In the genomic region with DNA sequence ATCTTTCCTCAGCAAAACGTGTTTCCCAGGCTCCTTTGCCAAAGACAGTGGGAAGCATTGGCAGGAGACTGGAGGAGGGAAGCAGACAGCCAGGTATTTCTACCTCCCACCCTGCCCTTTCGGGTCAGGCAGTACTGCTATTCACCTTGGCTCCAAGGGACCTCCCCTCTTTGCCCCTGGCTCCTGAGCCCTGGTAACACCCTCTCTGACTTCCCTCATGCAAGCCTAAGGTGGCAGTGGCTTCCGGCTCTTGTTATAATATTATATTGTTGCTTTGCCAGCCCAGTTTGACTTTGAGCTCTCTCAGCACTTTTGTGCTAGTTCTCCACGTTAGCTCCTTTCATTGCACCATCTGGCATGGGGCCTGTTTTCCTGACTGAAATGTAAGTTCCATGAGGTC, we compare ENCODE assay signal across 25 cellular contexts.
DNase-seq lines count a peak whose midpoint lies in the region; ATAC-seq, FAIRE-seq and TF ChIP-seq lines count a peak whose summit lies in the region.
"Had no signal": no experiment of that assay in that cellular context is flagged by ENCODE, and none has a peak within 500 bp of the region (broad histone marks: within the 10 kb centered on the region; RNA-seq: fewer than 3 reads in every experiment).

No MANE protein-coding gene starts in this region.

- no peaks in the 10 kb centered on the region for H3K27me3 ChIP-seq in GM23338 (ENCODE audit: insufficient read depth)
- H3K27me3 ChIP-seq in keratinocyte (ENCODE audit: control insufficient read depth, extremely low read depth, insufficient read depth, low read length), result no peaks in the 10 kb centered on the region
- no peaks in the 10 kb centered on the region for H3K27me3 ChIP-seq in spleen (replicated peaks in 1 of 7)
- no peaks in the 10 kb centered on the region for H3K27me3 ChIP-seq in upper lobe of right lung
- no peaks in the 10 kb centered on the region for H3K27me3 ChIP-seq in brain microvascular endothelial cell (replicated peaks)
- H3K27me3 ChIP-seq: MG63, neutrophil had no signal

- dilution Hi-C loops in keratinocyte (cut with MboI; ENCODE audit: extremely low pct_ligation_motif_present, low sequenced_read_pairs), result no loop called here

- no peak overlapping the region for H3K27ac ChIP-seq in GM23338 (ENCODE audit: low read depth)
- H3K27ac ChIP-seq in SK-N-MC, result peak overlapping the region; percentile 81
- no peak overlapping the region for H3K27ac ChIP-seq in keratinocyte (ENCODE audit: control insufficient read depth, insufficient read depth, low read length)
- H3K27ac ChIP-seq in spleen, result peak overlapping the region in 6 of 8 donors; percentile 38 to 69 (median 41)
- H3K27ac ChIP-seq in upper lobe of right lung, result no peak overlapping the region
- no peak overlapping the region for H3K27ac ChIP-seq in brain microvascular endothelial cell
- H3K27ac ChIP-seq: C4-2B, lower lobe of right lung, neutrophil, prostate gland had no signal

- TF ChIP-seq CTCF in GM23338 (conservative IDR thresholded peaks at IDR 0.05; ENCODE audit: low read depth in 2 of 2) (no peak), keratinocyte (optimal IDR thresholded peaks at IDR 0.05 in 1 of 3, IDR thresholded peaks at IDR 0.05 in 1 of 3, conservative IDR thresholded peaks at IDR 0.05 in 1 of 3; ENCODE audit: extremely low read depth in 1 of 3, insufficient read depth in 2 of 3, low read length in 3 of 3) (no peak), spleen (IDR thresholded peaks at IDR 0.05 in 8 of 11, conservative IDR thresholded peaks at IDR 0.05 in 3 of 11) (no peak), upper lobe of right lung (IDR thresholded peaks at IDR 0.05) (no peak), brain microvascular endothelial cell (IDR thresholded peaks at IDR 0.05; ENCODE audit: low read depth, low read length, missing control alignments) (no peak)

- no peaks in the 10 kb centered on the region for H3K27me3 Mint-ChIP-seq in GM23338 (ENCODE audit: insufficient read depth, low read depth, poor library complexity)
- H3K27me3 Mint-ChIP-seq: activated CD4-positive, alpha-beta T cell treated with anti-CD3 and anti-CD28 coated beads, Interleukin-2, amount 10 ng/mL, durations not matched to agents 7 days and 5 days; activated T-cell treated with anti-CD3 and anti-CD28 coated beads, Interleukin-2, amount 50 U/mL, for 24 hours; stimulated activated naive CD8-positive, alpha-beta T cell treated with anti-CD3 and anti-CD28 coated beads, Interleukin-15, amount 100 ng/mL, for 72 hours had no signal

- 0 out of 2 replicates have a peak overlapping the region, but pooled peaks have one; percentile 26 for H3K27ac Mint-ChIP-seq in GM23338
- H3K27ac Mint-ChIP-seq: activated CD4-positive, alpha-beta T cell treated with anti-CD3 and anti-CD28 coated beads, Interleukin-2, amount 10 ng/mL, durations not matched to agents 7 days and 5 days; activated T-cell treated with anti-CD3 and anti-CD28 coated beads, Interleukin-2, amount 50 U/mL, for 24 hours had no signal

- H3K4me3 Mint-ChIP-seq in GM23338, result no peak overlapping the region
- H3K4me3 Mint-ChIP-seq: activated CD4-positive, alpha-beta T cell treated with anti-CD3 and anti-CD28 coated beads, Interleukin-2, amount 10 ng/mL, durations not matched to agents 7 days and 5 days; activated T-cell treated with anti-CD3 and anti-CD28 coated beads, Interleukin-2, amount 50 U/mL, for 24 hours had no signal

- H2AFZ ChIP-seq in GM23338 (no peak overlapping the region), keratinocyte (ENCODE audit: control insufficient read depth, low read length) (no peak overlapping the region)

- H3K36me3 Mint-ChIP-seq in GM23338 (ENCODE audit: low read depth), result no peaks in the 10 kb centered on the region

- H3K79me2 ChIP-seq in GM23338 (replicated peaks; ENCODE audit: insufficient read depth) (0 out of 2 replicates have a peak, but pooled peaks cover 6% of the 10 kb centered on the region), keratinocyte (ENCODE audit: control insufficient read depth, insufficient read depth, low read length) (peaks cover 39% of the 10 kb centered on the region)

- H3K9ac ChIP-seq in SK-N-MC (ENCODE audit: insufficient read length), result no peak overlapping the region
- no peak overlapping the region for H3K9ac ChIP-seq in keratinocyte (ENCODE audit: control insufficient read depth, extremely low read depth, insufficient read depth, low read length)

- in situ Hi-C loops in brain microvascular endothelial cell (cut with HindIII; ENCODE audit: low pct_ligation_motif_present, low sequenced_read_pairs), result no loop called here

- H3K4me2 ChIP-seq in GM23338, result no peak overlapping the region
- H3K4me2 ChIP-seq in keratinocyte (ENCODE audit: control insufficient read depth, extremely low read depth, insufficient read depth, low read depth, low read length), result peak overlapping the region; percentile 45

- H3K4me3 ChIP-seq in GM23338, result no peak overlapping the region
- no peak overlapping the region for H3K4me3 ChIP-seq in SK-N-MC
- H3K4me3 ChIP-seq in keratinocyte (ENCODE audit: control insufficient read depth in 2 of 3, extremely low read depth in 1 of 3, insufficient read depth in 2 of 3, low read depth in 1 of 3, low read length in 3 of 3), result no peak overlapping the region
- no peak overlapping the region for H3K4me3 ChIP-seq in spleen
- H3K4me3 ChIP-seq in upper lobe of right lung, result no peak overlapping the region
- no peak overlapping the region for H3K4me3 ChIP-seq in brain microvascular endothelial cell (ENCODE audit: low read depth, low read length)
- H3K4me3 ChIP-seq: lower lobe of right lung, MG63, prostate gland had no signal

- H3F3A ChIP-seq in GM23338 (replicated peaks; ENCODE audit: low read depth), result no peaks in the 10 kb centered on the region

- H4K20me1 ChIP-seq in GM23338 (replicated peaks; ENCODE audit: insufficient read depth) (no peaks in the 10 kb centered on the region), keratinocyte (ENCODE audit: control insufficient read depth, extremely low read depth, insufficient read depth, low read length) (no peaks in the 10 kb centered on the region)

- 70 to 83% (median 72%) methylated on average over 4 of the region's 4 CpGs for WGBS in spleen, 5 donors

- intact Hi-C loops in spleen (cut with DNase I; ENCODE audit: low total_unique reads) (no loop called here), upper lobe of right lung (cut with DNase I) (no loop called here)

- H3K9me3 Mint-ChIP-seq in GM23338, result no peaks in the 10 kb centered on the region
- H3K9me3 Mint-ChIP-seq: activated CD4-positive, alpha-beta T cell treated with anti-CD3 and anti-CD28 coated beads, Interleukin-2, amount 10 ng/mL, durations not matched to agents 7 days and 5 days; activated T-cell treated with anti-CD3 and anti-CD28 coated beads, Interleukin-2, amount 50 U/mL, for 24 hours had no signal

- no peak for DNase-seq in GM23338 (ENCODE audit: low spot score)
- no peak for DNase-seq in SK-N-MC (ENCODE audit: low read depth, low spot score)
- DNase-seq in keratinocyte (ENCODE audit: low read depth, low spot score), result no peak
- no peak for DNase-seq in spleen
- no peak for DNase-seq in upper lobe of right lung
- no peak for DNase-seq in brain microvascular endothelial cell
- DNase-seq: activated CD4-positive, alpha-beta T cell treated with anti-CD3 and anti-CD28 coated beads, Interleukin-2, amount 10 ng/mL, durations not matched to agents 7 days and 5 days; activated naive CD4-positive, alpha-beta T cell; activated T-cell treated with anti-CD3 and anti-CD28 coated beads, Interleukin-2, amount 50 U/mL, for 24 hours; DND-41; effector CD8-positive, alpha-beta T cell; KBM-7; kidney; lower lobe of right lung; MG63; NCI-H1105 treated with DMSO at 0.1 percent for 48 hours; NCI-H2081 treated with DMSO at 0.1 percent for 48 hours; NCI-H82; stimulated activated naive CD8-positive, alpha-beta T cell treated with anti-CD3 and anti-CD28 coated beads, Interleukin-15, amount 100 ng/mL, for 72 hours had no signal

- TF ChIP-seq POLR2A in spleen (IDR thresholded peaks at IDR 0.05), result no peak

- H3K9me2 ChIP-seq in GM23338 (ENCODE audit: insufficient read depth), result no peaks in the 10 kb centered on the region

- H3K36me3 ChIP-seq in GM23338 (ENCODE audit: insufficient read depth) (no peaks in the 10 kb centered on the region), SK-N-MC (ENCODE audit: insufficient read depth, low read length) (no peaks in the 10 kb centered on the region), keratinocyte (ENCODE audit: control insufficient read depth in 2 of 2, extremely low read depth in 1 of 2, insufficient read depth in 2 of 2, low read length in 2 of 2) (peaks cover 0 to 6% of the 10 kb centered on the region in 2 experiments), spleen (peaks cover 0 to 6% (median 0%) of the 10 kb centered on the region in 6 donors), upper lobe of right lung (no peaks in the 10 kb centered on the region), brain microvascular endothelial cell (replicated peaks) (no peaks in the 10 kb centered on the region)
- H3K36me3 ChIP-seq: lower lobe of right lung, MG63, neutrophil, prostate gland had no signal

- H3K9me1 ChIP-seq in keratinocyte (ENCODE audit: control insufficient read depth, extremely low read depth, insufficient read depth, low read length), result no peaks in the 10 kb centered on the region

- H3K4me1 Mint-ChIP-seq in GM23338, result peaks cover 44% of the 10 kb centered on the region

- FAIRE-seq in keratinocyte (lab: Jason Lieb, UNC), result no peak
- FAIRE-seq: kidney had no signal

- H3K4me1 ChIP-seq in GM23338 (ENCODE audit: insufficient read depth) (peaks cover 18% of the 10 kb centered on the region; the same call in 1 of the 2 replicates), keratinocyte (ENCODE audit: control insufficient read depth, extremely low read depth, insufficient read depth, low read length) (peaks cover 35% of the 10 kb centered on the region), spleen (peaks cover 5 to 56% (median 27%) of the 10 kb centered on the region in 6 donors), upper lobe of right lung (peaks cover 9% of the 10 kb centered on the region)
- H3K4me1 ChIP-seq: prostate gland had no signal

- H3K9me3 ChIP-seq in SK-N-MC (ENCODE audit: low read depth, low read length) (no peaks in the 10 kb centered on the region), keratinocyte (ENCODE audit: control insufficient read depth, low read depth, low read length) (no peaks in the 10 kb centered on the region), spleen (no peaks in the 10 kb centered on the region), upper lobe of right lung (no peaks in the 10 kb centered on the region)
- H3K9me3 ChIP-seq: lower lobe of right lung, MG63, neutrophil, prostate gland had no signal

- peak; percentile 62 for ATAC-seq in GM23338
- ATAC-seq in upper lobe of right lung, result no peak
- no peak for ATAC-seq in HG02870 (IDR thresholded peaks at IDR 0.05; ENCODE audit: unreplicated experiment)
- ATAC-seq: HCT116, lower lobe of right lung, SK-N-SH treated with all-trans-retinoic acid at 6 μM for 48 hours had no signal

TF ChIP-seq in GM23338, 12 proteins besides CTCF, POLR2A, EP300 and RAD21 (continues in another document):
- TF ChIP-seq ZNF331 (CRISPR knock-in tag; IDR thresholded peaks at IDR 0.05; ENCODE audit: low read depth) (no peak), CREB1 (CRISPR knock-in tag; IDR thresholded peaks at IDR 0.05; ENCODE audit: low read depth) (no peak), STAT1 (IDR thresholded peaks at IDR 0.05; ENCODE audit: unreplicated experiment) (no peak)

Comparison
In these comparisons a context has a peak if more than half of its experiments do, and no peak if none do; other contexts are left out.
1. H3K27ac ChIP-seq: peak in SK-N-MC (single experiment) and spleen (6 of 8); none in GM23338 (single experiment), keratinocyte (single experiment), upper lobe of right lung (single experiment) and brain microvascular endothelial cell (single experiment).